ENCODE assay signal across 8 cellular contexts in genomic region chr13:113863511-113864302, GRCh38. TPM values are rescaled to one million over a fixed set of nuclear protein-coding genes. Genes with fewer than 3 reads are reported as not detected.
A peak's percentile ranks its signal among the peaks of the same experiment; 100 is the strongest.
DNase-seq lines count a peak whose midpoint lies in the region; ATAC-seq and TF ChIP-seq lines count a peak whose summit lies in the region.

Gene GAS6, minus strand, starts transcription at chr13:113864076. Its CDS starts 156 bp downstream, at chr13:113863920.

- H3K4me3 ChIP-seq in AG10803 (ENCODE audit: low read length) (peak within 1 kb of the TSS; percentile 90), coronary artery (peak within 1 kb of the TSS; percentile 99)

- DNase-seq in AG10803 (ENCODE audit: low read depth) (peak; percentile 70), RPMI7951 (ENCODE audit: low read depth) (peak; percentile 60), coronary artery (ENCODE audit: low spot score) (peak; percentile 81), left lobe of liver (ENCODE audit: low spot score) (peak; percentile 78), NCI-H1048 (lab: John Stamatoyannopoulos, UW) (no peak)
- DNase-seq in stimulated activated naive CD8-positive, alpha-beta T cell treated with anti-CD3 and anti-CD28 coated beads, Interleukin-15, Interleukin-2, amounts not matched to agents 100 U/mL and 50 U/mL, for 24 hours: no peak

- ATAC-seq in GM21423 (IDR thresholded peaks at IDR 0.05; ENCODE audit: unreplicated experiment): peak; percentile 33
- peak; percentile 75 for ATAC-seq in left lobe of liver
- ATAC-seq in stimulated activated naive CD8-positive, alpha-beta T cell treated with anti-CD3 and anti-CD28 coated beads, Interleukin-15, Interleukin-2, amounts not matched to agents 100 U/mL and 50 U/mL, for 24 hours: peak; percentile 25
- ATAC-seq in HG02588 (IDR thresholded peaks at IDR 0.05; ENCODE audit: unreplicated experiment): no peak

- TF ChIP-seq CTCF in AG10803 (conservative IDR thresholded peaks at IDR 0.05; ENCODE audit: low read length) (no peak), coronary artery (IDR thresholded peaks at IDR 0.05) (no peak)

- H3K27ac ChIP-seq in coronary artery: peak within 1 kb of the TSS; percentile 87 to 89

RNA-seq across cellular contexts. Expression of gene GAS6, which starts in this region (rescaled TPM):
- 91.2 and 119 TPM in 2 replicates for total RNA-seq in RPMI7951 (2014; rRNA removed; shearing (Covaris generic))
- total RNA-seq in left lobe of liver: 36.5 TPM

Comparison
In these comparisons a context has a peak if more than half of its experiments do, and no peak if none do; other contexts are left out.
1. DNase-seq: peak in AG10803 (single experiment), RPMI7951 (single experiment), coronary artery (single experiment) and left lobe of liver (single experiment); none in stimulated activated naive CD8-positive, alpha-beta T cell treated with anti-CD3 and anti-CD28 coated beads, Interleukin-15, Interleukin-2, amounts not matched to agents 100 U/mL and 50 U/mL, for 24 hours (single experiment) and NCI-H1048 (single experiment).